In genomic region chr15:90680371-90680935, GRCh38 we compare ENCODE assay signal across 10 cellular contexts. TPM values are rescaled to one million over a fixed set of nuclear protein-coding genes. Genes with fewer than 3 reads are reported as not detected.
DNase-seq lines count a peak whose midpoint lies in the region; ATAC-seq, FAIRE-seq and TF ChIP-seq lines count a peak whose summit lies in the region.
"Had no signal": no experiment of that assay in that cellular context is flagged by ENCODE, and none has a peak within 500 bp of the region (broad histone marks: within the 10 kb centered on the region; RNA-seq: fewer than 3 reads in every experiment).

No MANE protein-coding gene starts in this region.

- H2AFZ ChIP-seq in endothelial cell of umbilical vein (ENCODE audit: low read depth, low read length) = peak overlapping the region; percentile 54

- no peaks in the 10 kb centered on the region for H3K9me3 ChIP-seq in endothelial cell of umbilical vein (replicated peaks; ENCODE audit: control insufficient read depth, insufficient read depth, low read length)

- H3K4me1 ChIP-seq in endothelial cell of umbilical vein (ENCODE audit: control insufficient read depth, extremely low read depth, insufficient read depth, low read length) = peaks cover 7% of the 10 kb centered on the region

- H3K4me3 ChIP-seq in endothelial cell of umbilical vein (replicated peaks in 1 of 3; ENCODE audit: insufficient read depth in 1 of 3, low read depth in 1 of 3, low read length in 3 of 3) = no peak overlapping the region

- H3K27ac ChIP-seq in endothelial cell of umbilical vein (ENCODE audit: insufficient read depth, low read depth, low read length) = no peak overlapping the region

- no TSS peak for BruUV-seq in endothelial cell of umbilical vein (replicated peaks; lab: Mats Ljungman, UMichigan)

- H3K4me2 ChIP-seq in endothelial cell of umbilical vein (ENCODE audit: insufficient read depth, low read length) = no peak overlapping the region

- intact Hi-C loops in endothelial cell of umbilical vein (cut with micrococcal nuclease) = no loop called here

- CTCF ChIA-PET in endothelial cell of umbilical vein (lab: Charles Lee) = interaction anchor here (0.6 to 1.3 kb wide), 2 partner anchors 27 to 35 kb away, joined by 3 read pairs; no protein-coding TSS in a partner anchor

- DNase-seq in AG20443 (ENCODE audit: low spot score) = peak; percentile 86
- DNase-seq in MV-4-11 (lab: John Stamatoyannopoulos, UW) = peak; percentile 47
- DNase-seq in endothelial cell of umbilical vein (ENCODE audit: low read depth, low spot score) = no peak
- no peak for DNase-seq in omental fat pad (ENCODE audit: low spot score)
- no peak for DNase-seq in NK-92 (lab: John Stamatoyannopoulos, UW; ENCODE audit: unreplicated experiment)
- DNase-seq in GM19240 (ENCODE audit: insufficient read length, low spot score) = no peak
- DNase-seq: activated T-cell treated with anti-CD3 and anti-CD28 coated beads for 4 hours had no signal

- no peak for TF ChIP-seq CTCF in endothelial cell of umbilical vein (IDR thresholded peaks at IDR 0.05; ENCODE audit: extremely low read depth in 1 of 2, insufficient read depth in 1 of 2, low read depth in 1 of 2, low read length in 2 of 2)
- TF ChIP-seq CTCF in omental fat pad (IDR thresholded peaks at IDR 0.05) = no peak

- no peaks in the 10 kb centered on the region for H3K36me3 ChIP-seq in endothelial cell of umbilical vein (ENCODE audit: control insufficient read depth in 2 of 2, extremely low read depth in 1 of 2, insufficient read depth in 2 of 2, low read length in 2 of 2)

- no peaks in the 10 kb centered on the region for H3K9me1 ChIP-seq in endothelial cell of umbilical vein (replicated peaks; ENCODE audit: control insufficient read depth, extremely low read depth, insufficient read depth, low read length)

- dilution Hi-C loops in endothelial cell of umbilical vein (cut with MboI; ENCODE audit: extremely low pct_ligation_motif_present, low sequenced_read_pairs) = no loop called here

- no peak for FAIRE-seq in endothelial cell of umbilical vein (lab: Jason Lieb, UNC)
- FAIRE-seq: G401.6 had no signal

- peak; percentile 79 for ATAC-seq in omental fat pad (ENCODE audit: low FRiP score)
- no peak for ATAC-seq in GM21529 (IDR thresholded peaks at IDR 0.05; ENCODE audit: unreplicated experiment)
- no peak for ATAC-seq in HG02840 (IDR thresholded peaks at IDR 0.05; ENCODE audit: low FRiP score, unreplicated experiment)

- no peak overlapping the region for H3K9ac ChIP-seq in endothelial cell of umbilical vein (replicated peaks; ENCODE audit: extremely low read depth, insufficient read depth, low read length)

- no peak for TF ChIP-seq POLR2A in endothelial cell of umbilical vein (IDR thresholded peaks at IDR 0.05; ENCODE audit: low read depth, low read length)

- POLR2A ChIA-PET in endothelial cell of umbilical vein (lab: Charles Lee) = no interaction called here

- H3K79me2 ChIP-seq in endothelial cell of umbilical vein (ENCODE audit: control insufficient read depth, insufficient read depth, low read length) = no peaks in the 10 kb centered on the region

- no peaks in the 10 kb centered on the region for H3K27me3 ChIP-seq in endothelial cell of umbilical vein (ENCODE audit: control insufficient read depth in 2 of 2, insufficient read depth in 2 of 2, low read length in 2 of 2)

- no peaks in the 10 kb centered on the region for H4K20me1 ChIP-seq in endothelial cell of umbilical vein (replicated peaks; ENCODE audit: control insufficient read depth, extremely low read depth, insufficient read depth, low read length)

TF ChIP-seq in endothelial cell of umbilical vein, 7 proteins besides CTCF, POLR2A, EP300 and RAD21:
- TF ChIP-seq MAX (IDR thresholded peaks at IDR 0.05; ENCODE audit: insufficient read depth, insufficient read length) (no peak), MYC (IDR thresholded peaks at IDR 0.05; ENCODE audit: low read depth, low read length) (no peak), EZH2 (IDR thresholded peaks at IDR 0.05; ENCODE audit: borderline replicate concordance, low read depth, low read length, severe bottlenecking) (no peak), GATA2 (IDR thresholded peaks at IDR 0.05; ENCODE audit: insufficient read depth, insufficient read length, low read depth, low read length) (no peak), FOS (IDR thresholded peaks at IDR 0.05; ENCODE audit: borderline replicate concordance, insufficient read depth, low read length) (peak; percentile 60), POLR2AphosphoS5 (IDR thresholded peaks at IDR 0.05; ENCODE audit: insufficient read depth, low read depth, low read length) (no peak), JUN (IDR thresholded peaks at IDR 0.05; ENCODE audit: borderline replicate concordance, insufficient read depth, insufficient read length, low read depth) (no peak)

RNA-seq across cellular contexts. Expression of gene BLM, which starts 36.7 kb away (rescaled TPM):
- total RNA-seq in endothelial cell of umbilical vein (17.3 and 18.6 TPM in 2 replicates), omental fat pad (10 to 100 TPM in 1 of 4 donors, 1 to 10 TPM in 3; 1.7 to 13.2 (median 4.2) TPM)
- 3.2 and 3.8 TPM in 2 replicates for polyA plus RNA-seq in endothelial cell of umbilical vein
- 4.4 and 5.0 TPM in 2 replicates for polyA plus RNA-seq in endothelial cell of umbilical vein (2011; cell fraction: cytosol; rRNA removed)
- 11.0 and 16.9 TPM in 2 replicates for polyA plus RNA-seq in endothelial cell of umbilical vein (2011; cell fraction: nucleus; rRNA removed)
- polyA plus RNA-seq in endothelial cell of umbilical vein (2012) = 4.4 and 6.8 TPM in 2 replicates
- polyA minus RNA-seq in endothelial cell of umbilical vein = 12.0 and 16.0 TPM in 2 replicates
- polyA minus RNA-seq in endothelial cell of umbilical vein (2011; cell fraction: cytosol; rRNA and poly(A)+ RNA removed) = 13.8 TPM
- 4.9 and 16.2 TPM in 2 replicates for polyA minus RNA-seq in endothelial cell of umbilical vein (2011; cell fraction: nucleus; rRNA and poly(A)+ RNA removed)

Comparison
In these comparisons a context has a peak if more than half of its experiments do, and no peak if none do; other contexts are left out.
1. DNase-seq: peak in AG20443 (single experiment) and MV-4-11 (single experiment); none in endothelial cell of umbilical vein (single experiment), omental fat pad (single experiment), NK-92 (single experiment) and GM19240 (single experiment).